In genomic region chr10:7511612-7512011, GRCh38 we compare ENCODE assay signal across 22 cellular contexts.
"Had no signal": no experiment of that assay in that cellular context is flagged by ENCODE, and none has a peak within 500 bp of the region (broad histone marks: within the 10 kb centered on the region; RNA-seq: fewer than 3 reads in every experiment).

No MANE protein-coding gene starts in this region.

- H3K4me3 ChIP-seq: adrenal gland, ascending aorta, esophagus muscularis mucosa, gastrocnemius medialis, right lobe of liver, skin epidermis, tibial artery had no signal

- H3K27me3 ChIP-seq: adrenal gland, ascending aorta, brain microvascular endothelial cell, esophagus muscularis mucosa, right lobe of liver had no signal

- H3K27me3 Mint-ChIP-seq: activated B cell treated with CpG ODN at 0.5 μM for 24 hours; activated CD4-positive, alpha-beta memory T cell treated with anti-CD3 and anti-CD28 coated beads for 36 hours; stimulated activated naive CD8-positive, alpha-beta T cell treated with anti-CD3 and anti-CD28 coated beads, Interleukin-15, amount 100 ng/mL, for 72 hours had no signal

- H3K27ac Mint-ChIP-seq: activated B cell treated with CpG ODN at 0.5 μM for 24 hours; activated CD4-positive, alpha-beta memory T cell treated with anti-CD3 and anti-CD28 coated beads for 36 hours; stimulated activated naive CD8-positive, alpha-beta T cell treated with anti-CD3 and anti-CD28 coated beads, Interleukin-15, amount 100 ng/mL, for 72 hours had no signal

- H3K27ac ChIP-seq: adrenal gland, ascending aorta, brain microvascular endothelial cell, esophagus muscularis mucosa, gastrocnemius medialis, right lobe of liver, tibial artery had no signal

- H3K4me1 ChIP-seq: adrenal gland, ascending aorta, esophagus muscularis mucosa, gastrocnemius medialis, right lobe of liver, tibial artery had no signal

- H3K9me3 ChIP-seq: adrenal gland, ascending aorta, gastrocnemius medialis, right lobe of liver had no signal

- ATAC-seq: gastrocnemius medialis; right lobe of liver; stimulated activated effector memory CD8-positive, alpha-beta T cell treated with anti-CD3 and anti-CD28 coated beads, Interleukin-12 subunit alpha, Interleukin-12 subunit beta, amount 100 ng/mL, for 72 hours; stimulated activated naive CD8-positive, alpha-beta T cell treated with anti-CD3 and anti-CD28 coated beads, Interleukin-15, amount 100 ng/mL, for 72 hours had no signal

- H3K36me3 ChIP-seq: adrenal gland, ascending aorta, brain microvascular endothelial cell, esophagus muscularis mucosa, gastrocnemius medialis, right lobe of liver, tibial artery had no signal

- H3K4me3 Mint-ChIP-seq: activated B cell treated with CpG ODN at 0.5 μM for 24 hours; activated CD4-positive, alpha-beta memory T cell treated with anti-CD3 and anti-CD28 coated beads for 36 hours; stimulated activated effector memory CD8-positive, alpha-beta T cell treated with anti-CD3 and anti-CD28 coated beads, Interleukin-12 subunit alpha, Interleukin-12 subunit beta, amount 100 ng/mL, for 72 hours had no signal

- DNase-seq: activated B cell treated with CpG ODN at 0.5 μM for 24 hours; activated CD4-positive, alpha-beta memory T cell treated with anti-CD3 and anti-CD28 coated beads for 36 hours; activated CD4-positive, alpha-beta T cell treated with anti-CD3 and anti-CD28 coated beads for 4 hours; activated effector memory CD4-positive, alpha-beta T cell treated with anti-CD3 and anti-CD28 coated beads, Interleukin-2, amount 50 U/mL, for 16 hours; activated naive CD4-positive, alpha-beta T cell treated with anti-CD3 and anti-CD28 coated beads, Interleukin-2, amount 50 U/mL, for 16 hours; brain microvascular endothelial cell; caudate nucleus; gastrocnemius medialis; hippocampal formation; midbrain; nucleus accumbens; posterior cingulate gyrus; right lobe of liver; stimulated activated CD4-positive, alpha-beta T cell treated with anti-CD3 and anti-CD28 coated beads, Interleukin-1b, Interleukin-23, amount 100 ng/mL, for 48 hours; stimulated activated naive CD8-positive, alpha-beta T cell treated with anti-CD3 and anti-CD28 coated beads, Interleukin-15, amount 100 ng/mL, for 72 hours; T-helper 9 cell; tibial artery had no signal
